18 cellular contexts compared by ENCODE assay signal in the genomic region with DNA sequence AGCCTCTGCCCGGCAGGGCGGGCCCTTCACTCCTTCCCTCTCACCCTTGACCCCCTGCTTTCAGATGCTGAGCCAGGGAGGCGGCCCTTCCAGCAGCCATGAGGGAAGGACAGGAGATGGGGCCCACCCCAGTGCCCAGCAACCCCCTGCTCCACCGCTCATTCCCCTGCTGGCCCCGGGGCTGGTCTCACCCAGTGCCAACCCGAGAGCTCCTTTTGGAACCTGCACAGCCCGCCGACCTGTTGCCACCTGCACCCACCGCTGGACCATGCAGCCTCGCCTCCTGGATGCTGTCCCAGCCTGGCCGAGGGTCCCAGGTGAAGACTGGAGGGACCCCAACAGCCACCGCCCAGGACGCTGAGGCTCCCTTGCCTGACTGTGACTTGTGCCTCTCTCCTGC. TPM values are rescaled to one million over a fixed set of nuclear protein-coding genes. Genes with fewer than 3 reads are reported as not detected.
A peak's percentile ranks its signal among the peaks of the same experiment; 100 is the strongest.
DNase-seq lines count a peak whose midpoint lies in the region; ATAC-seq and TF ChIP-seq lines count a peak whose summit lies in the region.
"Had no signal": no experiment of that assay in that cellular context is flagged by ENCODE, and none has a peak within 500 bp of the region (broad histone marks: within the 10 kb centered on the region; RNA-seq: fewer than 3 reads in every experiment).

No MANE protein-coding gene starts in this region.

- H3K9me3 Mint-ChIP-seq in Caco-2 (ENCODE audit: unreplicated experiment) = no peaks in the 10 kb centered on the region
- no peaks in the 10 kb centered on the region for H3K9me3 Mint-ChIP-seq in progenitor cell of endocrine pancreas (ENCODE audit: low read depth)
- H3K9me3 Mint-ChIP-seq: H9 had no signal

- POLR2A ChIA-PET in Caco-2 (lab: Charles Lee) = no interaction called here

- peaks cover 52% of the 10 kb centered on the region for H3K36me3 Mint-ChIP-seq in Caco-2 (ENCODE audit: insufficient read depth, unreplicated experiment)
- H3K36me3 Mint-ChIP-seq in progenitor cell of endocrine pancreas (ENCODE audit: insufficient read depth) = peaks cover 5% of the 10 kb centered on the region

- H3K27me3 ChIP-seq in Caco-2 (replicated peaks; ENCODE audit: control insufficient read depth, insufficient read depth, low read length) (no peaks in the 10 kb centered on the region), right lobe of liver (no peaks in the 10 kb centered on the region)

- no peak overlapping the region for H3K4me3 ChIP-seq in Caco-2 (ENCODE audit: low read depth, low read length)
- no peak overlapping the region for H3K4me3 ChIP-seq in right lobe of liver
- H3K4me3 ChIP-seq: A549, BLaER1, K562 had no signal

- H3K9me3 ChIP-seq in Caco-2 = no peaks in the 10 kb centered on the region
- no peaks in the 10 kb centered on the region for H3K9me3 ChIP-seq in right lobe of liver
- H3K9me3 ChIP-seq: A549, BLaER1 had no signal

- H3K4me1 Mint-ChIP-seq in Caco-2 (ENCODE audit: low read depth, unreplicated experiment) (peaks cover 16% of the 10 kb centered on the region), progenitor cell of endocrine pancreas (ENCODE audit: low read depth) (peaks cover 8% of the 10 kb centered on the region)

- H3K4me1 ChIP-seq in Caco-2 (peaks cover 25% of the 10 kb centered on the region), right lobe of liver (peaks cover 0 to 33% (median 14%) of the 10 kb centered on the region in 4 donors)

- H3K4me3 Mint-ChIP-seq in Caco-2 (ENCODE audit: unreplicated experiment) (peak overlapping the region; percentile 24), progenitor cell of endocrine pancreas (ENCODE audit: low read depth) (no peak overlapping the region)
- H3K4me3 Mint-ChIP-seq: CD14-positive monocyte had no signal

- no peaks in the 10 kb centered on the region for H3K27me3 Mint-ChIP-seq in Caco-2 (ENCODE audit: insufficient read depth, unreplicated experiment)
- no peaks in the 10 kb centered on the region for H3K27me3 Mint-ChIP-seq in progenitor cell of endocrine pancreas
- H3K27me3 Mint-ChIP-seq: CD4-positive, alpha-beta memory T cell had no signal

- ATAC-seq in right lobe of liver = no peak
- ATAC-seq in GM21723 (IDR thresholded peaks at IDR 0.05; ENCODE audit: unreplicated experiment) = no peak
- ATAC-seq in HG03196 (IDR thresholded peaks at IDR 0.05; ENCODE audit: unreplicated experiment) = no peak
- ATAC-seq: A549, K562 had no signal

- no peak for TF ChIP-seq CTCF in Caco-2 (IDR thresholded peaks at IDR 0.05; ENCODE audit: insufficient read depth in 1 of 2, low read depth in 1 of 2, low read length in 1 of 2, severe bottlenecking in 1 of 2, unreplicated experiment in 1 of 2)
- TF ChIP-seq CTCF in right lobe of liver (IDR thresholded peaks at IDR 0.05) = no peak
- TF ChIP-seq CTCF in progenitor cell of endocrine pancreas (IDR thresholded peaks at IDR 0.05; ENCODE audit: unreplicated experiment) = no peak

- no peak overlapping the region for H3K27ac ChIP-seq in right lobe of liver
- H3K27ac ChIP-seq: A549, BLaER1, HL-60 had no signal

- no TSS peak for BruUV-seq in Caco-2 (replicated peaks; lab: Mats Ljungman, UMichigan)

- intact Hi-C loops in Caco-2 (cut with micrococcal nuclease; ENCODE audit: unreplicated experiment) (loop anchor here (1.0 to 5.0 kb wide), 2 partner anchors 39 to 94 kb away; no protein-coding TSS in a partner anchor), right lobe of liver (cut with DNase I) (loop anchor here in 1 of 2 donors (5.0 kb wide), 1 partner anchor 119 kb away; no protein-coding TSS in a partner anchor)

- DNase-seq in Caco-2 = no peak
- DNase-seq in NCI-H226 = peak; percentile 0
- peak in 2 of 3 donors; percentile 35 to 66 for DNase-seq in right lobe of liver
- no peak for DNase-seq in progenitor cell of endocrine pancreas (ENCODE audit: low spot score, unreplicated experiment)
- DNase-seq in A172 (ENCODE audit: low spot score) = no peak
- DNase-seq: Calu3, DMS79 treated with DMSO at 0.1 percent for 48 hours, GF-D8, H9, IMR-90 had no signal

- no peak for TF ChIP-seq POLR2A in right lobe of liver (IDR thresholded peaks at IDR 0.05)

- H3K36me3 ChIP-seq in Caco-2 (ENCODE audit: control insufficient read depth, insufficient read depth, low read length) (peaks cover 3% of the 10 kb centered on the region), right lobe of liver (peaks cover 0 to 20% (median 9%) of the 10 kb centered on the region in 4 donors)

- no peak overlapping the region for H3K27ac Mint-ChIP-seq in Caco-2 (ENCODE audit: unreplicated experiment)
- peak overlapping the region; percentile 20 for H3K27ac Mint-ChIP-seq in progenitor cell of endocrine pancreas

- CTCF ChIA-PET in Caco-2 (lab: Charles Lee) = interaction anchor here (1.3 kb wide), 1 partner anchor 35 kb away, joined by 8 read pairs; no protein-coding TSS in a partner anchor

- WGBS in right lobe of liver (ENCODE audit: insufficient coverage, low coverage, low lambda C conversion rate, missing lambda C conversion rate) = 56% methylated on average over 6 of the region's 13 CpGs

RNA-seq across cellular contexts. Expression of gene FAM174C, which starts 3.4 kb away (rescaled TPM):
- total RNA-seq in Caco-2 (2022) (51.0 and 56.3 TPM in 2 replicates), right lobe of liver (100 to 1,000 TPM in 1 of 6 experiments, 10 to 100 TPM in 5; 34.0 to 103 (median 43.8) TPM), progenitor cell of endocrine pancreas (30.0 and 31.8 TPM in 2 replicates)
- 90.5 and 93.6 TPM in 2 replicates for total RNA-seq in A172 (2014; rRNA removed; shearing (Covaris generic))

RNA-seq across cellular contexts. Expression of gene EFNA2, which starts 7.0 kb away (rescaled TPM):
- total RNA-seq in Caco-2 (2022) (18.6 and 20.6 TPM in 2 replicates), right lobe of liver (10 to 100 TPM in 1 of 6 experiments, 1 to 10 TPM in 5; 4.2 to 10.3 (median 5.6) TPM), progenitor cell of endocrine pancreas (23.8 and 26.5 TPM in 2 replicates)
- total RNA-seq in A172 (2014; rRNA removed; shearing (Covaris generic)) = 9.1 and 9.9 TPM in 2 replicates
- total RNA-seq: CD4-positive, alpha-beta memory T cell; IMR-90 had no signal

RNA-seq across cellular contexts. Expression of gene CIRBP, which starts 9.6 kb away (rescaled TPM):
- total RNA-seq in Caco-2 (2022) = 289 and 331 TPM in 2 replicates
- total RNA-seq in right lobe of liver = 100 to 1,000 TPM in 2 of 6 experiments, 10 to 100 TPM in 4; 69.2 to 111 (median 89.5) TPM
- total RNA-seq in progenitor cell of endocrine pancreas = 462 and 465 TPM in 2 replicates
- total RNA-seq in A172 (2014; rRNA removed; shearing (Covaris generic)) = 124 and 266 TPM in 2 replicates

RNA-seq across cellular contexts. Expression of gene MIDN, which starts 30.3 kb away (rescaled TPM):
- total RNA-seq in Caco-2 (2022) = 125 and 128 TPM in 2 replicates
- total RNA-seq in right lobe of liver = 10 to 100 TPM; 22.3 to 55.1 (median 29.3) TPM
- 187 and 193 TPM in 2 replicates for total RNA-seq in progenitor cell of endocrine pancreas
- 7.0 and 19.2 TPM in 2 replicates for total RNA-seq in A172 (2014; rRNA removed; shearing (Covaris generic))

RNA-seq across cellular contexts. Expression of gene ATP5F1D, which starts 37.2 kb away (rescaled TPM):
- total RNA-seq in Caco-2 (2022) (126 and 140 TPM in 2 replicates), right lobe of liver (100 to 1,000 TPM in 5 of 6 experiments, 10 to 100 TPM in 1; 98.1 to 240 (median 137) TPM), progenitor cell of endocrine pancreas (107 and 117 TPM in 2 replicates)
- 42.2 and 78.9 TPM in 2 replicates for total RNA-seq in A172 (2014; rRNA removed; shearing (Covaris generic))

Comparison
In these comparisons a context has a peak if more than half of its experiments do, and no peak if none do; other contexts are left out.
1. DNase-seq: peak in NCI-H226 (single experiment) and right lobe of liver (2 of 3); none in Caco-2 (0 of 2), progenitor cell of endocrine pancreas (single experiment) and A172 (single experiment).